ENCODE assay signal across 26 cellular contexts in genomic region chr3:131551761-131552160, GRCh38.
"Had no signal": no experiment of that assay in that cellular context is flagged by ENCODE, and none has a peak within 500 bp of the region (broad histone marks: within the 10 kb centered on the region; RNA-seq: fewer than 3 reads in every experiment).

No MANE protein-coding gene starts in this region.

- H3K4me1 ChIP-seq: Peyer's patch, SJCRH30 had no signal

- H3K36me3 ChIP-seq: cardiac muscle cell, Peyer's patch, SJCRH30 had no signal

- DNase-seq: activated CD4-positive, alpha-beta memory T cell treated with anti-CD3 and anti-CD28 coated beads for 36 hours; activated CD4-positive, alpha-beta T cell treated with anti-CD3 and anti-CD28 coated beads, Interleukin-2, amount 10 ng/mL, durations not matched to agents 7 days and 5 days; activated CD4-positive, CD25-positive, alpha-beta regulatory T cell; activated CD8-positive, alpha-beta memory T cell treated with anti-CD3 and anti-CD28 coated beads for 24 hours; activated effector memory CD4-positive, alpha-beta T cell treated with anti-CD3 and anti-CD28 coated beads, Interleukin-2, amount 50 U/mL, for 16 hours; activated naive CD4-positive, alpha-beta T cell treated with Interleukin-2 at 50 U/mL for 16 hours; activated naive CD8-positive, alpha-beta T cell treated with anti-CD3 and anti-CD28 coated beads, Interleukin-2, amount 50 U/mL, for 24 hours; activated T-cell treated with anti-CD3 and anti-CD28 coated beads, Interleukin-2, amount 50 U/mL, for 4 hours; amygdala; KG1; NCI-H1092; NCI-H1436 treated with DMSO at 0.1 percent for 48 hours; NCI-H187; NCI-H2081; NCI-H226; NCI-H526; NCI-H82; Peyer's patch; Right ventricle myocardium superior; SJCRH30; SK-N-SH; T-helper 1 cell had no signal

- H3K4me3 ChIP-seq: cardiac muscle cell, Peyer's patch, SJCRH30 had no signal

- ATAC-seq: activated naive CD4-positive, alpha-beta T cell treated with anti-CD3 and anti-CD28 coated beads, Interleukin-2, amount 50 U/mL, for 72 hours; activated naive CD8-positive, alpha-beta T cell treated with anti-CD3 and anti-CD28 coated beads, Interleukin-2, amount 50 U/mL, for 24 hours; activated T-cell treated with anti-CD3 and anti-CD28 coated beads, Interleukin-2, amount 50 U/mL, for 4 hours had no signal

- H3K27ac ChIP-seq: cardiac muscle cell, Peyer's patch, RWPE1, SJCRH30, VCaP had no signal

- H3K9me3 ChIP-seq: Peyer's patch, SJCRH30, SK-N-SH had no signal

- H3K27me3 ChIP-seq: cardiac muscle cell, Peyer's patch, SJCRH30 had no signal
